ENCODE assay signal across 14 cellular contexts in the genomic region with DNA sequence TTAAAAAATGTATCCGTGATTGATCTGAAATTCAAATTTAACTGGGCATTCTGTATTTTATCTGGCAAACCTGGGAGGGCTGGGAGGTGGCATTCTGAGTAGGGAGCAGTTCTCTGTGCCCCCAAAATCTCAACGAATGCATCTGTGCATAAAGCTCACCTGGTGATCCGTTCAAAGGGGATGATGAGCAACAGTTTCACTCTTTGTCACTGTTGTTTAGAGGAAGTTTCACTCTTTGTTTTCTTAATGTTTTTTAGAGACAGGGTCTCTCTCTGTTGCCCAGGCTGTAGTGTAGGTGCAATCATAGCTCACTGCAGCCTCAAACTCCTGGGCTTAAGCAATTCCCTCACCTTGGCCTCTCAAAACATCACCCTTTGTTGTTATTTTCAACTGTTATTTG.
DNase-seq lines count a peak whose midpoint lies in the region; ATAC-seq and TF ChIP-seq lines count a peak whose summit lies in the region.
"Had no signal": no experiment of that assay in that cellular context is flagged by ENCODE, and none has a peak within 500 bp of the region (broad histone marks: within the 10 kb centered on the region; RNA-seq: fewer than 3 reads in every experiment).

No MANE protein-coding gene starts in this region.

- no peak for TF ChIP-seq CTCF in GM20000 (IDR thresholded peaks at IDR 0.05; ENCODE audit: extremely low read depth, missing control alignments)

- no peaks in the 10 kb centered on the region for H3K36me3 Mint-ChIP-seq in stimulated activated effector memory CD8-positive, alpha-beta T cell treated with anti-CD3 and anti-CD28 coated beads, Interleukin-12 subunit alpha, Interleukin-12 subunit beta, amount 100 ng/mL, for 72 hours
- H3K36me3 Mint-ChIP-seq in stimulated activated memory B cell treated with anti-CD40 and anti-IgM and Interleukin-4, amounts not matched to agents 10 μg/mL and 1 μg/mL and 100 μg/mL, for 72 hours, result no peaks in the 10 kb centered on the region

- H3K27me3 Mint-ChIP-seq in stimulated activated memory B cell treated with anti-CD40 and anti-IgM and Interleukin-4, amounts not matched to agents 10 μg/mL and 1 μg/mL and 100 μg/mL, for 72 hours, result peaks cover 16% of the 10 kb centered on the region

- ATAC-seq in GM18508 (IDR thresholded peaks at IDR 0.05; ENCODE audit: insufficient read depth, unreplicated experiment), result peak; percentile 75
- peak; percentile 82 for ATAC-seq in HG02938 (IDR thresholded peaks at IDR 0.05; ENCODE audit: unreplicated experiment)
- peak; percentile 68 for ATAC-seq in HG03558 (IDR thresholded peaks at IDR 0.05; ENCODE audit: extremely low read depth, unreplicated experiment)
- no peak for ATAC-seq in stimulated activated effector memory CD8-positive, alpha-beta T cell treated with anti-CD3 and anti-CD28 coated beads, Interleukin-12 subunit alpha, Interleukin-12 subunit beta, amount 100 ng/mL, for 72 hours
- ATAC-seq in stimulated activated memory B cell treated with anti-CD40 and anti-IgM and Interleukin-4, amounts not matched to agents 10 μg/mL and 1 μg/mL and 100 μg/mL, for 72 hours, result no peak
- ATAC-seq: effector memory CD8-positive, alpha-beta T cell had no signal

- no peak overlapping the region for H3K27ac Mint-ChIP-seq in stimulated activated effector memory CD8-positive, alpha-beta T cell treated with anti-CD3 and anti-CD28 coated beads, Interleukin-12 subunit alpha, Interleukin-12 subunit beta, amount 100 ng/mL, for 72 hours
- no peak overlapping the region for H3K27ac Mint-ChIP-seq in stimulated activated memory B cell treated with anti-CD40 and anti-IgM and Interleukin-4, amounts not matched to agents 10 μg/mL and 1 μg/mL and 100 μg/mL, for 72 hours
- H3K27ac Mint-ChIP-seq: activated CD4-positive, alpha-beta memory T cell treated with anti-CD3 and anti-CD28 coated beads, Interleukin-2, amount 10 ng/mL, durations not matched to agents 7 days and 5 days; effector memory CD8-positive, alpha-beta T cell had no signal

- no peaks in the 10 kb centered on the region for H3K4me1 Mint-ChIP-seq in stimulated activated effector memory CD8-positive, alpha-beta T cell treated with anti-CD3 and anti-CD28 coated beads, Interleukin-12 subunit alpha, Interleukin-12 subunit beta, amount 100 ng/mL, for 72 hours
- H3K4me1 Mint-ChIP-seq in stimulated activated memory B cell treated with anti-CD40 and anti-IgM and Interleukin-4, amounts not matched to agents 10 μg/mL and 1 μg/mL and 100 μg/mL, for 72 hours, result no peaks in the 10 kb centered on the region

- H3K9me3 Mint-ChIP-seq in stimulated activated effector memory CD8-positive, alpha-beta T cell treated with anti-CD3 and anti-CD28 coated beads, Interleukin-12 subunit alpha, Interleukin-12 subunit beta, amount 100 ng/mL, for 72 hours, result no peaks in the 10 kb centered on the region
- H3K9me3 Mint-ChIP-seq in stimulated activated memory B cell treated with anti-CD40 and anti-IgM and Interleukin-4, amounts not matched to agents 10 μg/mL and 1 μg/mL and 100 μg/mL, for 72 hours, result no peaks in the 10 kb centered on the region
- H3K9me3 Mint-ChIP-seq: activated CD4-positive, alpha-beta memory T cell treated with anti-CD3 and anti-CD28 coated beads, Interleukin-2, amount 10 ng/mL, durations not matched to agents 7 days and 5 days; effector memory CD8-positive, alpha-beta T cell had no signal

- no peak overlapping the region for H3K4me3 Mint-ChIP-seq in stimulated activated effector memory CD8-positive, alpha-beta T cell treated with anti-CD3 and anti-CD28 coated beads, Interleukin-12 subunit alpha, Interleukin-12 subunit beta, amount 100 ng/mL, for 72 hours
- no peak overlapping the region for H3K4me3 Mint-ChIP-seq in stimulated activated memory B cell treated with anti-CD40 and anti-IgM and Interleukin-4, amounts not matched to agents 10 μg/mL and 1 μg/mL and 100 μg/mL, for 72 hours
- H3K4me3 Mint-ChIP-seq: activated CD4-positive, alpha-beta memory T cell treated with anti-CD3 and anti-CD28 coated beads, Interleukin-2, amount 10 ng/mL, durations not matched to agents 7 days and 5 days; effector memory CD8-positive, alpha-beta T cell had no signal

- peak; percentile 20 for DNase-seq in GM20000 (ENCODE audit: low spot score)
- no peak for DNase-seq in stimulated activated effector memory CD8-positive, alpha-beta T cell treated with anti-CD3 and anti-CD28 coated beads, Interleukin-12 subunit alpha, Interleukin-12 subunit beta, amount 100 ng/mL, for 72 hours (ENCODE audit: low spot score in 2 of 2)
- DNase-seq in C1 segment of cervical spinal cord (lab: John Stamatoyannopoulos, UW), result no peak
- no peak for DNase-seq in CD1c-positive myeloid dendritic cell (ENCODE audit: extremely low spot score)
- DNase-seq: activated CD4-positive, alpha-beta memory T cell treated with anti-CD3 and anti-CD28 coated beads, Interleukin-2, amount 10 ng/mL, durations not matched to agents 7 days and 5 days; caudate nucleus; effector memory CD8-positive, alpha-beta T cell; IMR-90; kidney glomerular epithelial cell; NCI-H2081 treated with DMSO at 0.1 percent for 48 hours had no signal

Comparison
In these comparisons a context has a peak if more than half of its experiments do, and no peak if none do; other contexts are left out.
1. ATAC-seq: peak in GM18508 (single experiment), HG02938 (single experiment) and HG03558 (single experiment); none in stimulated activated effector memory CD8-positive, alpha-beta T cell treated with anti-CD3 and anti-CD28 coated beads, Interleukin-12 subunit alpha, Interleukin-12 subunit beta, amount 100 ng/mL, for 72 hours (single experiment) and stimulated activated memory B cell treated with anti-CD40 and anti-IgM and Interleukin-4, amounts not matched to agents 10 μg/mL and 1 μg/mL and 100 μg/mL, for 72 hours (single experiment).